9 cellular contexts compared by ENCODE assay signal in the genomic region with DNA sequence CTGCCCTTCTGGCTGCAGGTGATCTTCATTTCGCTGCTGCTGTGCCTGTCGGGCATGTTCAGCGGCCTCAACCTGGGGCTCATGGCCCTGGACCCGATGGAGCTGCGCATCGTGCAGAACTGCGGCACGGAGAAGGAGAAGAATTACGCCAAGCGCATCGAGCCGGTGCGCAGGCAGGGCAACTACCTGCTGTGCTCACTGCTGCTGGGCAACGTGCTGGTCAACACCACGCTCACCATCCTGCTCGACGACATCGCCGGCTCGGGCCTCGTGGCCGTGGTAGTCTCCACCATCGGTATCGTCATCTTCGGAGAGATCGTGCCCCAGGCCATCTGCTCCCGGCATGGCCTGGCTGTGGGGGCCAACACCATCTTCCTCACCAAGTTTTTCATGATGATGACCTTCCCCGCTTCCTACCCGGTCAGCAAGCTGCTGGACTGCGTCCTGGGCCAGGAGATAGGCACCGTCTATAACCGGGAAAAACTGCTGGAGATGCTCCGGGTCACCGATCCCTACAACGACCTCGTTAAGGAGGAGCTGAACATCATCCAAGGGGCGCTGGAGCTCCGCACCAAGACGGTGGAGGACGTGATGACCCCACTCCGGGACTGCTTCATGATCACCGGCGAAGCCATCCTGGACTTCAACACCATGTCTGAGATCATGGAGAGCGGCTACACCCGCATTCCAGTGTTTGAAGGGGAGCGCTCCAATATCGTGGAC. TPM values are rescaled to one million over a fixed set of nuclear protein-coding genes. Genes with fewer than 3 reads are reported as not detected.
DNase-seq lines count a peak whose midpoint lies in the region; ATAC-seq and TF ChIP-seq lines count a peak whose summit lies in the region.
"Had no signal": no experiment of that assay in that cellular context is flagged by ENCODE, and none has a peak within 500 bp of the region (broad histone marks: within the 10 kb centered on the region; RNA-seq: fewer than 3 reads in every experiment).

No MANE protein-coding gene starts in this region.

- TF ChIP-seq CTCF in OCI-LY3 (IDR thresholded peaks at IDR 0.05; ENCODE audit: low read depth, low read length) (no peak), colonic mucosa (IDR thresholded peaks at IDR 0.05) (no peak), type B pancreatic cell (conservative IDR thresholded peaks at IDR 0.05) (no peak)

- H3K14ac ChIP-seq in mesenchymal stem cell (ENCODE audit: low read length in 2 of 2) = peak overlapping the region in 1 of 2 experiments; percentile 13

- in situ Hi-C loops in G401 (cut with HindIII; ENCODE audit: low sequenced_read_pairs) = no loop called here

- ATAC-seq in GM18517 (IDR thresholded peaks at IDR 0.05; ENCODE audit: unreplicated experiment) (no peak), HG02970 (IDR thresholded peaks at IDR 0.05; ENCODE audit: low FRiP score, unreplicated experiment) (no peak), HG02571 (IDR thresholded peaks at IDR 0.05; ENCODE audit: unreplicated experiment) (no peak)

- no peak overlapping the region for H3K27ac ChIP-seq in OCI-LY3 (ENCODE audit: low read length)
- H3K27ac ChIP-seq in colonic mucosa = no peak overlapping the region
- H3K27ac ChIP-seq in mesenchymal stem cell (ENCODE audit: low read length, poor library complexity, severe bottlenecking) = no peak overlapping the region

- no peaks in the 10 kb centered on the region for H3K27me3 ChIP-seq in OCI-LY3 (ENCODE audit: low read depth, low read length)
- H3K27me3 ChIP-seq in colonic mucosa = no peaks in the 10 kb centered on the region
- peaks cover 4 to 13% of the 10 kb centered on the region in 2 experiments for H3K27me3 ChIP-seq in mesenchymal stem cell (ENCODE audit: control insufficient read depth in 1 of 2, insufficient read depth in 1 of 2, low read length in 2 of 2)

- peak overlapping the region; percentile 95 for H3K4me3 Mint-ChIP-seq in type B pancreatic cell

- no peak overlapping the region for H2AK5ac ChIP-seq in mesenchymal stem cell (ENCODE audit: low read length, severe bottlenecking)

- H2BK12ac ChIP-seq in mesenchymal stem cell (ENCODE audit: low read length in 2 of 2) = peak overlapping the region in 1 of 2 experiments; percentile 25

- H3K27me3 Mint-ChIP-seq in type B pancreatic cell = peaks cover 20% of the 10 kb centered on the region

- no peak overlapping the region for H2BK120ac ChIP-seq in mesenchymal stem cell (ENCODE audit: low read depth, low read length)

- H4K8ac ChIP-seq in mesenchymal stem cell (ENCODE audit: low read length) = peak overlapping the region; percentile 1

- H3K79me1 ChIP-seq in mesenchymal stem cell (replicated peaks; ENCODE audit: low read length, poor library complexity, severe bottlenecking) = peaks cover 15% of the 10 kb centered on the region

- H2BK5ac ChIP-seq in mesenchymal stem cell (ENCODE audit: low read depth, low read length, poor library complexity, severe bottlenecking) = no peak overlapping the region

- intact Hi-C loops in colonic mucosa (cut with DNase I) = loop anchor here (5.0 to 10.0 kb wide), 2 partner anchors 328 to 415 kb away; partner anchors contain the start of gene RPEL1

- no peaks in the 10 kb centered on the region for H3K79me2 ChIP-seq in OCI-LY3 (ENCODE audit: low read length)

- no peaks in the 10 kb centered on the region for H4K20me1 ChIP-seq in OCI-LY3 (ENCODE audit: insufficient read depth, low read length)

- H3K4me3 ChIP-seq in OCI-LY3 (ENCODE audit: low read length) (peak overlapping the region; percentile 85), colonic mucosa (peak overlapping the region; percentile 78), mesenchymal stem cell (ENCODE audit: insufficient read depth in 1 of 2, low read depth in 1 of 2, low read length in 2 of 2) (peak overlapping the region; percentile 87 to 93)

- H3K4me1 ChIP-seq in OCI-LY3 (ENCODE audit: low read length) = peaks cover 23% of the 10 kb centered on the region
- peaks cover 3% of the 10 kb centered on the region for H3K4me1 ChIP-seq in colonic mucosa
- peaks cover 14% of the 10 kb centered on the region for H3K4me1 ChIP-seq in mesenchymal stem cell (ENCODE audit: control insufficient read depth, insufficient read depth, low read depth, low read length)

- WGBS in mesenchymal stem cell = 9% methylated on average over 47 of the region's 47 CpGs

- peak overlapping the region in 1 of 2 experiments; percentile 63 for H3K23ac ChIP-seq in mesenchymal stem cell (ENCODE audit: low read length in 2 of 2)

- H2BK15ac ChIP-seq in mesenchymal stem cell (ENCODE audit: low read depth, poor library complexity, severe bottlenecking) = peak overlapping the region; percentile 15

- peak overlapping the region; percentile 0 for H4K91ac ChIP-seq in mesenchymal stem cell (ENCODE audit: low read length)

- H3K36me3 ChIP-seq in OCI-LY3 (replicated peaks; ENCODE audit: low read depth, low read length) (no peaks in the 10 kb centered on the region), colonic mucosa (no peaks in the 10 kb centered on the region), mesenchymal stem cell (ENCODE audit: control insufficient read depth in 1 of 2, insufficient read depth in 2 of 2, low read depth in 1 of 2, low read length in 2 of 2) (no peaks in the 10 kb centered on the region)

- peak; percentile 49 for DNase-seq in G401 (ENCODE audit: low spot score)
- DNase-seq in colonic mucosa = peak; percentile 42
- DNase-seq in mesenchymal stem cell = peak; percentile 32
- no peak for DNase-seq in type B pancreatic cell (ENCODE audit: extremely low spot score, unreplicated experiment)

- no peaks in the 10 kb centered on the region for H3K9me3 Mint-ChIP-seq in type B pancreatic cell

- H3K36me3 Mint-ChIP-seq in type B pancreatic cell = peaks cover 5% of the 10 kb centered on the region

- H3K9ac ChIP-seq in OCI-LY3 (ENCODE audit: low read length) = no peak overlapping the region
- peak overlapping the region; percentile 45 to 84 for H3K9ac ChIP-seq in colonic mucosa (ENCODE audit: low read depth in 2 of 2, low read length in 2 of 2)
- peak overlapping the region; percentile 90 for H3K9ac ChIP-seq in mesenchymal stem cell (ENCODE audit: low read length)

- peak overlapping the region; percentile 62 for H3K27ac Mint-ChIP-seq in type B pancreatic cell

- H2AFZ ChIP-seq in OCI-LY3 (ENCODE audit: low read depth, low read length) (no peak overlapping the region), mesenchymal stem cell (ENCODE audit: low read depth, low read length) (peak overlapping the region; percentile 7)

- H3K9me3 ChIP-seq in OCI-LY3 (ENCODE audit: insufficient read depth, low read length) (no peaks in the 10 kb centered on the region), colonic mucosa (no peaks in the 10 kb centered on the region), mesenchymal stem cell (ENCODE audit: control insufficient read depth, low read length) (no peaks in the 10 kb centered on the region)

- peak overlapping the region; percentile 77 for H3K4me2 ChIP-seq in OCI-LY3 (ENCODE audit: low read length)
- H3K4me2 ChIP-seq in mesenchymal stem cell (ENCODE audit: low read length, poor library complexity, severe bottlenecking) = peak overlapping the region; percentile 92

- peak overlapping the region; percentile 9 to 47 for H3K4ac ChIP-seq in mesenchymal stem cell (ENCODE audit: low read depth in 1 of 2, low read length in 2 of 2)

- no peak overlapping the region for H3K18ac ChIP-seq in mesenchymal stem cell (ENCODE audit: low read depth in 1 of 2, low read length in 2 of 2)

- H3K4me1 Mint-ChIP-seq in type B pancreatic cell (ENCODE audit: unreplicated experiment) = peaks cover 41% of the 10 kb centered on the region

RNA-seq across cellular contexts. Expression of gene CNNM2, which starts 1.3 kb away (rescaled TPM):
- 7.6 and 15.5 TPM in 2 replicates for total RNA-seq in G401 (2014; rRNA removed; shearing (Covaris generic))
- total RNA-seq in colonic mucosa = 10 to 100 TPM; 25.2 to 29.3 TPM
- polyA plus RNA-seq in mesenchymal stem cell (2013, experiment 1 of 2) = 12.4 TPM
- 11.7 TPM for polyA plus RNA-seq in mesenchymal stem cell (2013, experiment 2 of 2)
- 9.8 and 12.0 TPM in 2 replicates for total RNA-seq in type B pancreatic cell (ENCODE audit: low replicate concordance)

RNA-seq across cellular contexts. Expression of gene AS3MT, which starts 50.1 kb away (rescaled TPM):
- total RNA-seq in G401 (2014; rRNA removed; shearing (Covaris generic)) = 0.31 and 1.4 TPM in 2 replicates
- total RNA-seq in colonic mucosa (1 to 10 TPM in 1 of 2 donors, under 1 TPM in 1; 0.77 to 1.9 TPM), type B pancreatic cell (ENCODE audit: low replicate concordance) (4.2 and 4.9 TPM in 2 replicates)
- 2.8 TPM for polyA plus RNA-seq in mesenchymal stem cell (2013, experiment 1 of 2)
- 2.6 TPM for polyA plus RNA-seq in mesenchymal stem cell (2013, experiment 2 of 2)
- total RNA-seq: T-helper 1 cell treated with Interleukin-12 subunit alpha and Interleukin-12 subunit beta and Interleukin-4 antibody, amounts not matched to agents 30 ng/mL and 1 ng/mL, for 36 hours had no signal
